1 cellular context compared by ENCODE assay signal in genomic region chr3:124999317-124999716, GRCh38.
TF ChIP-seq lines count a peak whose summit lies in the region.

No MANE protein-coding gene starts in this region.

TF ChIP-seq in endothelial cell of umbilical vein, 7 proteins besides CTCF, POLR2A, EP300 and RAD21:
- no peak for TF ChIP-seq EZH2 (IDR thresholded peaks at IDR 0.05; ENCODE audit: borderline replicate concordance, low read depth, low read length, severe bottlenecking)
- no peak for TF ChIP-seq POLR2AphosphoS5 (IDR thresholded peaks at IDR 0.05; ENCODE audit: insufficient read depth, low read depth, low read length)
- TF ChIP-seq MYC (IDR thresholded peaks at IDR 0.05; ENCODE audit: low read depth, low read length): no peak
- TF ChIP-seq FOS (IDR thresholded peaks at IDR 0.05; ENCODE audit: borderline replicate concordance, insufficient read depth, low read length): no peak
- TF ChIP-seq JUN (IDR thresholded peaks at IDR 0.05; ENCODE audit: borderline replicate concordance, insufficient read depth, insufficient read length, low read depth): no peak
- TF ChIP-seq MAX (IDR thresholded peaks at IDR 0.05; ENCODE audit: insufficient read depth, insufficient read length): no peak
- TF ChIP-seq GATA2 (IDR thresholded peaks at IDR 0.05; ENCODE audit: insufficient read depth, insufficient read length, low read depth, low read length): no peak
TF ChIP-seq in endothelial cell of umbilical vein: peak in this region for 0.
